In the genomic region with DNA sequence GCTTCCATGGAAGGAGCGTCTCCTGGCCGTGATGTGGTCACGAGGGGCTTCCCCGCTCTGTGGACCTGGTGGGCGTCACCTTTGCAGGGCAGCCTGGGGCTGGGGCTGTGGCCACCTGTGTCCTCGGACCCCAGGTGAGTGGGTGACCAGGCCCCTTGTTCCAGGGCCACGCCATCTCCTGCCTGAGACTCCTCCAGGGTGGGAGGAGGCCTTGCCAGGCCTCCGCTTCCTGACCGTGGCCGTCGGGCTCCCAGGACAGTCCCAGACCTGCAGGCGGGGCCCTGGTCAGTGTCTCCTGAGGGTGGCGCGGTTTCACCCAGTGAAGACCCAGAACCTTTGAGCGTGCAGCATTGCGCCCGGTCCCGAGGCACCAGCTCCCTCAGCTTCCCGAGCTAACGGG, we compare ENCODE assay signal across 8 cellular contexts. TPM values are rescaled to one million over a fixed set of nuclear protein-coding genes. Genes with fewer than 3 reads are reported as not detected.
"Had no signal": no experiment of that assay in that cellular context is flagged by ENCODE, and none has a peak within 500 bp of the region (broad histone marks: within the 10 kb centered on the region; RNA-seq: fewer than 3 reads in every experiment).

No MANE protein-coding gene starts in this region.

- H3K4me3 ChIP-seq: GM23248, K562 had no signal

- FAIRE-seq: H54, K562 had no signal

- H3K4me1 Mint-ChIP-seq: H9 had no signal

- H3K9me3 Mint-ChIP-seq: H9 had no signal

- DNase-seq: GM23248, GOT3, H9, HCEC 1CT, IMR-90 had no signal

- ATAC-seq: K562 had no signal

- H3K27ac ChIP-seq: GM23248 had no signal

- H3K9ac ChIP-seq: GM23248 had no signal

- H3K4me3 Mint-ChIP-seq: H9 had no signal

- H3K27ac Mint-ChIP-seq: H9 had no signal

RNA-seq across cellular contexts. Expression of gene UTF1, which starts 20.4 kb away (rescaled TPM):
- total RNA-seq: GM23248, HT-29, IMR-90 had no signal
- polyA plus RNA-seq: GM23248, IMR-90 had no signal

RNA-seq across cellular contexts. Expression of gene VENTX, which starts 28.0 kb away (rescaled TPM):
- total RNA-seq: GM23248, HT-29, IMR-90 had no signal
- polyA plus RNA-seq: GM23248, IMR-90 had no signal
